In genomic region chr7:13988011-13988410, GRCh38 we compare ENCODE assay signal across 9 cellular contexts. TPM values are rescaled to one million over a fixed set of nuclear protein-coding genes. Genes with fewer than 3 reads are reported as not detected.
A peak's percentile ranks its signal among the peaks of the same experiment; 100 is the strongest.
DNase-seq lines count a peak whose midpoint lies in the region; ATAC-seq and TF ChIP-seq lines count a peak whose summit lies in the region.
"Had no signal": no experiment of that assay in that cellular context is flagged by ENCODE, and none has a peak within 500 bp of the region (broad histone marks: within the 10 kb centered on the region; RNA-seq: fewer than 3 reads in every experiment).

No MANE protein-coding gene starts in this region.

- H3K36me3 ChIP-seq in sigmoid colon = no peaks in the 10 kb centered on the region

- TF ChIP-seq CTCF in fibroblast of the aortic adventitia (IDR thresholded peaks at IDR 0.05; ENCODE audit: insufficient read depth, low read length) = no peak
- TF ChIP-seq CTCF in sigmoid colon (IDR thresholded peaks at IDR 0.05) = no peak

- no peak for TF ChIP-seq EP300 in sigmoid colon (IDR thresholded peaks at IDR 0.05)

- H3K4me3 ChIP-seq in fibroblast of the aortic adventitia (ENCODE audit: low read depth, low read length) = peak overlapping the region; percentile 51
- peak overlapping the region in 3 of 4 donors; percentile 3 to 62 (median 11) for H3K4me3 ChIP-seq in sigmoid colon

- in situ Hi-C loops in SK-MEL-5 (cut with HindIII; ENCODE audit: low pct_unique_long_range_greater_than_20kb, low sequenced_read_pairs) = no loop called here

- ATAC-seq in GM19328 (IDR thresholded peaks at IDR 0.05; ENCODE audit: unreplicated experiment) = no peak
- ATAC-seq: esophagus mucosa; stimulated activated naive CD8-positive, alpha-beta T cell treated with anti-CD3 and anti-CD28 coated beads, Interleukin-15, Interleukin-2, amounts not matched to agents 100 U/mL and 50 U/mL, for 24 hours had no signal

- 43 to 45% methylated on average over 8 of the region's 8 CpGs for WGBS in sigmoid colon, 2 donors

- intact Hi-C loops in sigmoid colon (cut with DNase I) = no loop called here

- peak; percentile 45 for DNase-seq in HCEC 1CT
- peak; percentile 46 for DNase-seq in SK-MEL-5 (ENCODE audit: low read depth, low spot score)
- peak; percentile 51 for DNase-seq in fibroblast of the aortic adventitia (ENCODE audit: low read depth)
- no peak for DNase-seq in sigmoid colon
- no peak for DNase-seq in iPS-NIHi7 (ENCODE audit: extremely low spot score)
- no peak for DNase-seq in NCI-H774 (lab: John Stamatoyannopoulos, UW)
- DNase-seq: stimulated activated naive CD8-positive, alpha-beta T cell treated with anti-CD3 and anti-CD28 coated beads, Interleukin-15, Interleukin-2, amounts not matched to agents 100 U/mL and 50 U/mL, for 24 hours had no signal

- H3K4me1 ChIP-seq in sigmoid colon = peaks cover 0 to 19% (median 11%) of the 10 kb centered on the region in 4 donors

- H3K27me3 ChIP-seq in sigmoid colon = no peaks in the 10 kb centered on the region

- peak overlapping the region in 2 of 4 donors; percentile 80 to 84 for H3K27ac ChIP-seq in sigmoid colon

- no peak for TF ChIP-seq POLR2A in sigmoid colon (IDR thresholded peaks at IDR 0.05)

- no peaks in the 10 kb centered on the region for H3K9me3 ChIP-seq in sigmoid colon

RNA-seq across cellular contexts. Expression of gene ETV1, which starts 1.5 kb away (rescaled TPM):
- total RNA-seq in SK-MEL-5 (2014; rRNA removed; shearing (Covaris generic)) = 34.6 and 39.8 TPM in 2 replicates
- polyA plus RNA-seq in SK-MEL-5 (2015; cell fraction: cytosol; rRNA removed) = 41.5 and 49.8 TPM in 2 replicates
- polyA plus RNA-seq in SK-MEL-5 (2015; cell fraction: nucleus; rRNA removed) = 166 and 174 TPM in 2 replicates
- total RNA-seq in fibroblast of the aortic adventitia (ENCODE audit: low replicate concordance) (5.8 and 75.7 TPM in 2 replicates), sigmoid colon (10 to 100 TPM in 2 of 4 donors, 1 to 10 TPM in 2; 6.5 to 13.6 (median 9.0) TPM)
- 1 to 10 TPM in 1 of 3 donors, under 1 TPM in 2; 0.60 to 1.5 (median 0.69) TPM for polyA plus RNA-seq in sigmoid colon

Comparison
In these comparisons a context has a peak if more than half of its experiments do, and no peak if none do; other contexts are left out.
1. DNase-seq: peak in HCEC 1CT (single experiment), SK-MEL-5 (single experiment) and fibroblast of the aortic adventitia (single experiment); none in sigmoid colon (single experiment), iPS-NIHi7 (single experiment) and NCI-H774 (single experiment).